ENCODE assay signal across 1 cellular context in the genomic region with DNA sequence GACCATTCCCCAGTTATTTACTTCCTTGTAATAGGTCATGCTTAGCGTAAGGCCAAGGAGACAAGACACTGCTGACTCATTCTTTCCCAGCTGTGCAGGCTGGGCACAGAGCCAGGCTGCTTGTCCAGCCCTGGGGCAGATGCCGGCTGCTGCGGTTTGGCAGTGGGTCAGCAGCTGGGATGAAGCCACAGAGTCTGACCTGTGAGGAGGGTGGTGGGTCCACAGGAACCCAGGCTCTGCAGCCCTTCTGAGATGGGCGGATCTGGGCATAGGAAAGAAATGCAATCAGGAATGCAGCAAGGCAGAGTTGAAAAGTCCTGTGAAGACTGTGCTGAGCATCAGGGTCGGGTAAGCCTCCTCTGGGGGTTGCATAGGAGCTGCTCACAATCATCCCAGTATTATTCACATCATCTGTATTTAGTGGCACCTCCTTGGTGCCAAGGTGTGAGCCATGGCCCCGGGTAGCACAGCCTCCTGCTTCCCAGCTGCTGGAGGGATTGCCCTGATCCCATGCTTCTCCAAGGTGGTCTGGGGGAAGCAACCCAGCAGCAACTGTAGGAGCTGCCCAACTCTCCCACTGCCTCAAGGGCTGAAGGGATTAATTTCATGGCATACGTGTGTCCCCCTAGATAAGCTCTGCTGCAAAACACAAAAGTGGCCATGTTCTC.
TF ChIP-seq lines count a peak whose summit lies in the region.

No MANE protein-coding gene starts in this region.

TF ChIP-seq in IMR-90, 13 proteins besides CTCF, POLR2A, EP300 and RAD21 (continued from another document):
- TF ChIP-seq, protein P1, sequence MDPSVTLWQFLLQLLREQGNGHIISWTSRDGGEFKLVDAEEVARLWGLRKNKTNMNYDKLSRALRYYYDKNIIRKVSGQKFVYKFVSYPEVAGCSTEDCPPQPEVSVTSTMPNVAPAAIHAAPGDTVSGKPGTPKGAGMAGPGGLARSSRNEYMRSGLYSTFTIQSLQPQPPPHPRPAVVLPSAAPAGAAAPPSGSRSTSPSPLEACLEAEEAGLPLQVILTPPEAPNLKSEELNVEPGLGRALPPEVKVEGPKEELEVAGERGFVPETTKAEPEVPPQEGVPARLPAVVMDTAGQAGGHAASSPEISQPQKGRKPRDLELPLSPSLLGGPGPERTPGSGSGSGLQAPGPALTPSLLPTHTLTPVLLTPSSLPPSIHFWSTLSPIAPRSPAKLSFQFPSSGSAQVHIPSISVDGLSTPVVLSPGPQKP (IDR thresholded peaks at IDR 0.05; ENCODE audit: borderline replicate concordance, low read depth, low read length), result no peak
